In genomic region chr9:85731128-85731630, GRCh38 we compare ENCODE assay signal across 19 cellular contexts. TPM values are rescaled to one million over a fixed set of nuclear protein-coding genes. Genes with fewer than 3 reads are reported as not detected.
DNase-seq lines count a peak whose midpoint lies in the region; ATAC-seq, FAIRE-seq and TF ChIP-seq lines count a peak whose summit lies in the region.
"Had no signal": no experiment of that assay in that cellular context is flagged by ENCODE, and none has a peak within 500 bp of the region (broad histone marks: within the 10 kb centered on the region; RNA-seq: fewer than 3 reads in every experiment).

No MANE protein-coding gene starts in this region.

- CTCF ChIA-PET in HepG2 (lab: Yijun Ruan, JAX; ENCODE audit: low intra/inter-chr PET ratio, low total read pairs): no interaction called here
- CTCF ChIA-PET in PC-9 (lab: Charles Lee): no interaction called here

- H3K79me2 ChIP-seq in HepG2 (ENCODE audit: insufficient read depth, low read length): peaks cover 58% of the 10 kb centered on the region
- no peaks in the 10 kb centered on the region; the same call in 1 of the 2 replicates for H3K79me2 ChIP-seq in PC-9 (ENCODE audit: low read depth)

- no peaks in the 10 kb centered on the region for H3K9me3 Mint-ChIP-seq in immature natural killer cell
- H3K9me3 Mint-ChIP-seq in stimulated activated naive CD8-positive, alpha-beta T cell treated with anti-CD3 and anti-CD28 coated beads, Interleukin-15, amount 100 ng/mL, for 72 hours: no peaks in the 10 kb centered on the region

- 88% methylated on average over 3 of the region's 3 CpGs for WGBS in HepG2 (ENCODE audit: low lambda C conversion rate)
- WGBS in right lobe of liver (ENCODE audit: insufficient coverage, low coverage, low lambda C conversion rate, missing lambda C conversion rate): 67% methylated on average over 1 of the region's 3 CpGs

- TF ChIP-seq RAD21 in HepG2 (CRISPR knock-in tag; IDR thresholded peaks at IDR 0.05): no peak

- H3K36me3 ChIP-seq in HepG2 (replicated peaks in 1 of 2; ENCODE audit: control insufficient read depth in 1 of 2, insufficient read depth in 2 of 2, low read length in 2 of 2) (no peaks in the 10 kb centered on the region), right lobe of liver (no peaks in the 10 kb centered on the region), PC-9 (ENCODE audit: low read depth) (no peaks in the 10 kb centered on the region)
- H3K36me3 ChIP-seq: MG63, SJSA1 had no signal

- H3K4me1 ChIP-seq in HepG2 (ENCODE audit: insufficient read depth, low read length): peaks cover 13% of the 10 kb centered on the region
- H3K4me1 ChIP-seq in right lobe of liver: peaks cover 0 to 5% (median 0%) of the 10 kb centered on the region in 4 donors
- no peaks in the 10 kb centered on the region for H3K4me1 ChIP-seq in PC-9 (replicated peaks; ENCODE audit: insufficient read depth)
- H3K4me1 ChIP-seq: SJSA1 had no signal

- H3K9me2 ChIP-seq in PC-9 (ENCODE audit: insufficient read depth): no peaks in the 10 kb centered on the region

- in situ Hi-C loops in HepG2 (cut with HindIII; ENCODE audit: extremely low pct_ligation_motif_present, low pct_unique_long_range_greater_than_20kb): no loop called here

- TF ChIP-seq CTCF in HepG2 (CRISPR knock-in tag; IDR thresholded peaks at IDR 0.05): no peak
- no peak for TF ChIP-seq CTCF in right lobe of liver (IDR thresholded peaks at IDR 0.05)
- no peak for TF ChIP-seq CTCF in PC-9 (conservative IDR thresholded peaks at IDR 0.05)

- no peak for TF ChIP-seq POLR2A in HepG2 (IDR thresholded peaks at IDR 0.05; ENCODE audit: insufficient read depth in 1 of 2, low read depth in 2 of 2, low read length in 2 of 2)
- TF ChIP-seq POLR2A in right lobe of liver (IDR thresholded peaks at IDR 0.05): no peak

- no peak overlapping the region for H3K9ac ChIP-seq in HepG2 (ENCODE audit: insufficient read depth, low read depth, low read length)

- peaks cover 81 to 95% of the 10 kb centered on the region in 2 donors for H3K4me1 Mint-ChIP-seq in immature natural killer cell
- peaks cover 78% of the 10 kb centered on the region for H3K4me1 Mint-ChIP-seq in stimulated activated naive CD8-positive, alpha-beta T cell treated with anti-CD3 and anti-CD28 coated beads, Interleukin-15, amount 100 ng/mL, for 72 hours

- no peak for TF ChIP-seq EP300 in HepG2 (IDR thresholded peaks at IDR 0.05; ENCODE audit: low read depth in 2 of 2, low read length in 2 of 2)
- no peak for TF ChIP-seq EP300 in HepG2 (CRISPR knock-in tag; IDR thresholded peaks at IDR 0.05; ENCODE audit: borderline replicate concordance)

- no peak overlapping the region for H3K27ac ChIP-seq in HepG2 (ENCODE audit: extremely low read length, insufficient read depth, low read length)
- H3K27ac ChIP-seq in right lobe of liver: no peak overlapping the region
- H3K27ac ChIP-seq in PC-9: no peak overlapping the region
- H3K27ac ChIP-seq: SJSA1 had no signal

- no peaks in the 10 kb centered on the region for H3K27me3 Mint-ChIP-seq in immature natural killer cell (ENCODE audit: low read depth in 3 of 3)
- no peaks in the 10 kb centered on the region for H3K27me3 Mint-ChIP-seq in stimulated activated naive CD8-positive, alpha-beta T cell treated with anti-CD3 and anti-CD28 coated beads, Interleukin-15, amount 100 ng/mL, for 72 hours

- H3K4me3 ChIP-seq in HepG2 (replicated peaks in 1 of 3; ENCODE audit: insufficient read depth in 1 of 3, low read depth in 2 of 3, low read length in 3 of 3): no peak overlapping the region
- no peak overlapping the region for H3K4me3 ChIP-seq in right lobe of liver
- H3K4me3 ChIP-seq in PC-9: no peak overlapping the region
- H3K4me3 ChIP-seq: BLaER1 treated with 17β-estradiol and CSF1 and Interleukin-3, amounts not matched to agents 10 nM and 100 nM; MG63; SJSA1 had no signal

- H4K20me1 ChIP-seq in HepG2 (ENCODE audit: insufficient read depth, low read length): no peaks in the 10 kb centered on the region
- no peaks in the 10 kb centered on the region for H4K20me1 ChIP-seq in PC-9 (ENCODE audit: insufficient read depth)

- no peaks in the 10 kb centered on the region for H3F3A ChIP-seq in PC-9 (ENCODE audit: insufficient read depth, low read depth)

- peak overlapping the region in 4 of 6 donors; percentile 8 to 51 (median 22) for H3K27ac Mint-ChIP-seq in immature natural killer cell
- H3K27ac Mint-ChIP-seq in stimulated activated naive CD8-positive, alpha-beta T cell treated with anti-CD3 and anti-CD28 coated beads, Interleukin-15, amount 100 ng/mL, for 72 hours: no peak overlapping the region

- peak overlapping the region in 4 of 5 donors; percentile 20 to 78 (median 41) for H3K4me3 Mint-ChIP-seq in immature natural killer cell
- no peak overlapping the region for H3K4me3 Mint-ChIP-seq in stimulated activated naive CD8-positive, alpha-beta T cell treated with anti-CD3 and anti-CD28 coated beads, Interleukin-15, amount 100 ng/mL, for 72 hours

- peaks cover 0 to 3% (median 0%) of the 10 kb centered on the region in 3 donors for H3K36me3 Mint-ChIP-seq in immature natural killer cell

- DNase-seq in HepG2 (ENCODE audit: low spot score): no peak
- DNase-seq in right lobe of liver: no peak
- DNase-seq in PC-9: no peak
- DNase-seq in immature natural killer cell: no peak
- no peak for DNase-seq in stimulated activated naive CD8-positive, alpha-beta T cell treated with anti-CD3 and anti-CD28 coated beads, Interleukin-15, amount 100 ng/mL, for 72 hours
- no peak for DNase-seq in EL
- no peak for DNase-seq in NCI-H524 (lab: John Stamatoyannopoulos, UW)
- DNase-seq: DMS79 treated with DMSO at 0.1 percent for 48 hours, HCEC 1CT, Kasumi-1, MG63, NCI-H1105 treated with DMSO at 0.1 percent for 48 hours, NCI-H1694, NCI-H2081 treated with DMSO at 0.1 percent for 48 hours, NCI-H510A, NCI-H774, RPMI8226 had no signal

- FAIRE-seq in HepG2 (lab: Jason Lieb, UNC): no peak

- H2AFZ ChIP-seq in HepG2 (ENCODE audit: low read length) (no peak overlapping the region), PC-9 (no peak overlapping the region)

- ATAC-seq in HepG2 (no peak), right lobe of liver (no peak)
- ATAC-seq in stimulated activated naive CD8-positive, alpha-beta T cell treated with anti-CD3 and anti-CD28 coated beads, Interleukin-15, amount 100 ng/mL, for 72 hours: no peak

- H3K4me2 ChIP-seq in HepG2 (ENCODE audit: low read depth, low read length): no peak overlapping the region
- H3K4me2 ChIP-seq in PC-9: no peak overlapping the region

- POLR2A ChIA-PET in HepG2 (lab: Yijun Ruan, JAX): no interaction called here
- POLR2A ChIA-PET in PC-9 (lab: Charles Lee; ENCODE audit: unreplicated experiment): no interaction called here

- H3K9me3 ChIP-seq in HepG2 (ENCODE audit: low read length) (no peaks in the 10 kb centered on the region), right lobe of liver (no peaks in the 10 kb centered on the region), PC-9 (ENCODE audit: insufficient read depth, low read depth) (no peaks in the 10 kb centered on the region)
- H3K9me3 ChIP-seq: SJSA1 had no signal

- BruUV-seq in HepG2 (replicated peaks; lab: Mats Ljungman, UMichigan) (TSS peak; percentile 18), PC-9 (replicated peaks; lab: Mats Ljungman, UMichigan) (TSS peak; percentile 22)

- intact Hi-C loops in HepG2 (cut with micrococcal nuclease; ENCODE audit: unreplicated experiment) (no loop called here), right lobe of liver (cut with DNase I) (no loop called here), PC-9 (cut with micrococcal nuclease; ENCODE audit: unreplicated experiment) (no loop called here)

- no peaks in the 10 kb centered on the region for H3K27me3 ChIP-seq in HepG2 (ENCODE audit: control insufficient read depth in 1 of 2, insufficient read depth in 2 of 2, low read length in 2 of 2)
- no peaks in the 10 kb centered on the region for H3K27me3 ChIP-seq in right lobe of liver
- H3K27me3 ChIP-seq in PC-9 (ENCODE audit: insufficient read depth, low read depth): no peaks in the 10 kb centered on the region
- H3K27me3 ChIP-seq: BLaER1 treated with 17β-estradiol and CSF1 and Interleukin-3, amounts not matched to agents 10 nM and 100 nM; MG63; SJSA1 had no signal

RNA-seq across cellular contexts. Expression of gene AGTPBP1, which starts 10.6 kb away (rescaled TPM):
- total RNA-seq in HepG2 (2016; rRNA removed; fragmentation: Illumina TruSeq; extraction: Trizol) (22.3 and 23.9 TPM in 2 replicates), right lobe of liver (1 to 10 TPM; 5.1 to 7.7 (median 6.5) TPM), PC-9 (2021) (15.7 and 19.8 TPM in 2 replicates)
- 66.6 and 80.4 TPM in 2 replicates for total RNA-seq in HepG2 (2016; cell fraction: cytosol; rRNA removed; fragmentation: Illumina TruSeq; extraction: Trizol; ENCODE audit: low read depth)
- total RNA-seq in HepG2 (2016; cell fraction: insoluble cytoplasmic fraction; rRNA removed; fragmentation: Illumina TruSeq; extraction: Trizol): 20.9 and 21.9 TPM in 2 replicates
- total RNA-seq in HepG2 (2016; cell fraction: membrane; rRNA removed; fragmentation: Illumina TruSeq; extraction: Trizol): 35.1 and 45.2 TPM in 2 replicates
- total RNA-seq in HepG2 (2016; cell fraction: nucleus; rRNA removed; fragmentation: Illumina TruSeq; extraction: Trizol): 25.6 and 30.4 TPM in 2 replicates
- polyA plus RNA-seq in HepG2 (2011; rRNA removed) (8.8 and 9.7 TPM in 2 replicates), immature natural killer cell (10 to 100 TPM; 48.6 to 58.5 (median 55.2) TPM)
- 3.5 and 6.0 TPM in 2 replicates for polyA plus RNA-seq in HepG2 (2011; cell fraction: cytosol; rRNA removed)
- 7.4 and 9.4 TPM in 2 replicates for polyA plus RNA-seq in HepG2 (2011; cell fraction: nucleus; rRNA removed)
- 10.0 and 13.3 TPM in 2 replicates for polyA plus RNA-seq in HepG2 (2012)
- 3.2 and 3.9 TPM in 2 replicates for polyA plus RNA-seq in HepG2 (2016; cell fraction: cytosol; fragmentation: Illumina TruSeq; extraction: Trizol; ENCODE audit: low read depth)
- polyA plus RNA-seq in HepG2 (2016; cell fraction: insoluble cytoplasmic fraction; fragmentation: Illumina TruSeq; extraction: Trizol; ENCODE audit: low read depth): 14.1 and 14.7 TPM in 2 replicates
- polyA plus RNA-seq in HepG2 (2016; cell fraction: membrane; fragmentation: Illumina TruSeq; extraction: Trizol; ENCODE audit: low read depth): 8.1 and 8.2 TPM in 2 replicates
- 16.0 and 17.6 TPM in 2 replicates for polyA plus RNA-seq in HepG2 (2016; cell fraction: nucleus; fragmentation: Illumina TruSeq; extraction: Trizol; ENCODE audit: insufficient read depth, low read depth)
- 5.8 and 6.2 TPM in 2 replicates for polyA minus RNA-seq in HepG2 (2011; rRNA and poly(A)+ RNA removed; ENCODE audit: low replicate concordance)
- 11.5 and 12.0 TPM in 2 replicates for polyA minus RNA-seq in HepG2 (2011; cell fraction: cytosol; rRNA and poly(A)+ RNA removed)
- polyA minus RNA-seq in HepG2 (2011; cell fraction: nucleus; rRNA and poly(A)+ RNA removed): 36.3 and 36.8 TPM in 2 replicates

Comparison
In these comparisons a context has a peak if more than half of its experiments do, and no peak if none do; other contexts are left out.
1. H3K27ac Mint-ChIP-seq: peak in immature natural killer cell (4 of 6); none in stimulated activated naive CD8-positive, alpha-beta T cell treated with anti-CD3 and anti-CD28 coated beads, Interleukin-15, amount 100 ng/mL, for 72 hours (0 of 2).
2. H3K4me3 Mint-ChIP-seq: peak in immature natural killer cell (4 of 5); none in stimulated activated naive CD8-positive, alpha-beta T cell treated with anti-CD3 and anti-CD28 coated beads, Interleukin-15, amount 100 ng/mL, for 72 hours (0 of 2).